In genomic region chr18:43571078-43571689, GRCh38 we compare ENCODE assay signal across 8 cellular contexts.
DNase-seq lines count a peak whose midpoint lies in the region; ATAC-seq, FAIRE-seq and TF ChIP-seq lines count a peak whose summit lies in the region.

No MANE protein-coding gene starts in this region.

- TF ChIP-seq POLR2A in GM12892 (IDR thresholded peaks at IDR 0.05; ENCODE audit: low read depth, low read length) (no peak), right lobe of liver (IDR thresholded peaks at IDR 0.05) (no peak)

- no peak overlapping the region for H3K4me3 Mint-ChIP-seq in stimulated activated memory B cell treated with anti-CD40 and anti-IgM and Interleukin-4, amounts not matched to agents 10 μg/mL and 1 μg/mL and 100 μg/mL, for 72 hours

- H3K36me3 ChIP-seq in bronchial epithelial cell (ENCODE audit: control insufficient read depth, insufficient read depth, low read length) (no peaks in the 10 kb centered on the region), right lobe of liver (no peaks in the 10 kb centered on the region)

- H3K27ac ChIP-seq in right lobe of liver: no peak overlapping the region

- H3K27me3 ChIP-seq in bronchial epithelial cell (ENCODE audit: control insufficient read depth, insufficient read depth, low read length): peaks cover 2% of the 10 kb centered on the region
- no peaks in the 10 kb centered on the region for H3K27me3 ChIP-seq in right lobe of liver

- H3K36me3 Mint-ChIP-seq in stimulated activated memory B cell treated with anti-CD40 and anti-IgM and Interleukin-4, amounts not matched to agents 10 μg/mL and 1 μg/mL and 100 μg/mL, for 72 hours: no peaks in the 10 kb centered on the region

- no peaks in the 10 kb centered on the region for H3K9me3 ChIP-seq in right lobe of liver

- H3K4me3 ChIP-seq in bronchial epithelial cell (ENCODE audit: low read depth, low read length): no peak overlapping the region
- H3K4me3 ChIP-seq in right lobe of liver: no peak overlapping the region

- no peaks in the 10 kb centered on the region for H3K4me1 Mint-ChIP-seq in stimulated activated memory B cell treated with anti-CD40 and anti-IgM and Interleukin-4, amounts not matched to agents 10 μg/mL and 1 μg/mL and 100 μg/mL, for 72 hours

- H3K9me3 Mint-ChIP-seq in stimulated activated memory B cell treated with anti-CD40 and anti-IgM and Interleukin-4, amounts not matched to agents 10 μg/mL and 1 μg/mL and 100 μg/mL, for 72 hours: no peaks in the 10 kb centered on the region

- 13% methylated on average over 4 of the region's 4 CpGs for WGBS in right lobe of liver (ENCODE audit: insufficient coverage, low coverage, low lambda C conversion rate, missing lambda C conversion rate)

- DNase-seq in AG08395 (ENCODE audit: low spot score): peak; percentile 58
- no peak for DNase-seq in GM12892 (ENCODE audit: insufficient read length)
- peak; percentile 6 for DNase-seq in NCI-H446 treated with DMSO at 0.1 percent for 48 hours (lab: John Stamatoyannopoulos, UW)
- DNase-seq in bronchial epithelial cell (ENCODE audit: low read depth): peak; percentile 54
- no peak for DNase-seq in right lobe of liver

- no peak overlapping the region for H3K27ac Mint-ChIP-seq in stimulated activated memory B cell treated with anti-CD40 and anti-IgM and Interleukin-4, amounts not matched to agents 10 μg/mL and 1 μg/mL and 100 μg/mL, for 72 hours

- no peaks in the 10 kb centered on the region for H3K4me1 ChIP-seq in right lobe of liver

- peak; percentile 79 for FAIRE-seq in GM12892 (lab: Jason Lieb, UNC)
- no peak for FAIRE-seq in bronchial epithelial cell (lab: Jason Lieb, UNC)

- no peaks in the 10 kb centered on the region for H3K27me3 Mint-ChIP-seq in stimulated activated memory B cell treated with anti-CD40 and anti-IgM and Interleukin-4, amounts not matched to agents 10 μg/mL and 1 μg/mL and 100 μg/mL, for 72 hours

- ATAC-seq in HG03354 (IDR thresholded peaks at IDR 0.05; ENCODE audit: poor library complexity, severe bottlenecking, unreplicated experiment) (peak; percentile 76), right lobe of liver (peak; percentile 77 to 86 (median 80)), GM21825 (IDR thresholded peaks at IDR 0.05; ENCODE audit: unreplicated experiment) (no peak)
- no peak for ATAC-seq in stimulated activated memory B cell treated with anti-CD40 and anti-IgM and Interleukin-4, amounts not matched to agents 10 μg/mL and 1 μg/mL and 100 μg/mL, for 72 hours

- TF ChIP-seq CTCF in bronchial epithelial cell (IDR thresholded peaks at IDR 0.05; ENCODE audit: insufficient read depth, low read length, severe bottlenecking) (peak; percentile 62), right lobe of liver (IDR thresholded peaks at IDR 0.05) (peak; percentile 74 to 82 (median 78))

- intact Hi-C loops in right lobe of liver (cut with DNase I): no loop called here

Comparison
In these comparisons a context has a peak if more than half of its experiments do, and no peak if none do; other contexts are left out.
1. DNase-seq: peak in AG08395 (single experiment), NCI-H446 treated with DMSO at 0.1 percent for 48 hours (single experiment) and bronchial epithelial cell (single experiment); none in GM12892 (single experiment) and right lobe of liver (0 of 3).
2. ATAC-seq: peak in HG03354 (single experiment) and right lobe of liver (4 of 4); none in stimulated activated memory B cell treated with anti-CD40 and anti-IgM and Interleukin-4, amounts not matched to agents 10 μg/mL and 1 μg/mL and 100 μg/mL, for 72 hours (single experiment) and GM21825 (single experiment).